ENCODE assay signal across 8 cellular contexts in genomic region chr16:23302045-23302956, GRCh38. TPM values are rescaled to one million over a fixed set of nuclear protein-coding genes. Genes with fewer than 3 reads are reported as not detected.
DNase-seq lines count a peak whose midpoint lies in the region; ATAC-seq lines count a peak whose summit lies in the region.

Gene SCNN1B (plus strand): TSS chr16:23302302. CDS start chr16:23348600, 46,298 bp downstream.

- H3K36me3 ChIP-seq in rectal smooth muscle tissue (ENCODE audit: control insufficient read depth, insufficient read depth, low read length) = no peaks in the 10 kb centered on the region

- no peak within 1 kb of the TSS for H3K27ac ChIP-seq in rectal smooth muscle tissue (ENCODE audit: low read depth, low read length)

- ATAC-seq in GM18511 (IDR thresholded peaks at IDR 0.05; ENCODE audit: unreplicated experiment) (peak; percentile 54), esophagus mucosa (peak; percentile 82), GM21360 (IDR thresholded peaks at IDR 0.05; ENCODE audit: unreplicated experiment) (no peak), HG02970 (IDR thresholded peaks at IDR 0.05; ENCODE audit: low FRiP score, unreplicated experiment) (no peak), HG03342 (IDR thresholded peaks at IDR 0.05; ENCODE audit: unreplicated experiment) (no peak)

- H3K4me1 ChIP-seq in rectal smooth muscle tissue (ENCODE audit: control insufficient read depth, insufficient read depth, low read length) = no peaks in the 10 kb centered on the region

- peak; percentile 51 for DNase-seq in NCI-H2171 treated with DMSO at 0.1 percent for 48 hours (lab: John Stamatoyannopoulos, UW)
- DNase-seq in effector CD4-positive, alpha-beta T cell = no peak

- no peak within 1 kb of the TSS for H3K9ac ChIP-seq in rectal smooth muscle tissue (ENCODE audit: low read length)

- H3K27me3 ChIP-seq in rectal smooth muscle tissue (ENCODE audit: control insufficient read depth, insufficient read depth, low read length) = peaks cover 6% of the 10 kb centered on the region

- peak within 1 kb of the TSS; percentile 45 for H3K4me3 ChIP-seq in rectal smooth muscle tissue (ENCODE audit: low read length)

RNA-seq across cellular contexts. Expression of gene SCNN1B, which starts in this region (rescaled TPM):
- 68.1 TPM for total RNA-seq in esophagus mucosa

Comparison
In these comparisons a context has a peak if more than half of its experiments do, and no peak if none do; other contexts are left out.
1. ATAC-seq: peak in GM18511 (single experiment) and esophagus mucosa (single experiment); none in GM21360 (single experiment), HG02970 (single experiment) and HG03342 (single experiment).